In genomic region chr1:182337736-182338571, GRCh38 we compare ENCODE assay signal across 1 cellular context.
A peak's percentile ranks its signal among the peaks of the same experiment; 100 is the strongest.
TF ChIP-seq lines count a peak whose summit lies in the region.

No MANE protein-coding gene starts in this region.

TF ChIP-seq in K562, 482 proteins besides CTCF, POLR2A, EP300 and RAD21 (continued from another document and continues in another):
- peak; percentile 100 for TF ChIP-seq MECOM (CRISPR knock-in tag; IDR thresholded peaks at IDR 0.05)
- TF ChIP-seq, protein P1, sequence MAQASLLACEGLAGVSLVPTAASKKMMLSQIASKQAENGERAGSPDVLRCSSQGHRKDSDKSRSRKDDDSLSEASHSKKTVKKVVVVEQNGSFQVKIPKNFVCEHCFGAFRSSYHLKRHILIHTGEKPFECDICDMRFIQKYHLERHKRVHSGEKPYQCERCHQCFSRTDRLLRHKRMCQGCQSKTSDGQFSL (CRISPR knock-in tag; IDR thresholded peaks at IDR 0.05) = peak; percentile 4; the same call in 1 of the 2 replicates
- TF ChIP-seq, protein P1 (tag; IDR thresholded peaks at IDR 0.05) = no peak
- peak; percentile 72 for TF ChIP-seq ZNF239 (CRISPR knock-in tag; IDR thresholded peaks at IDR 0.05)
- TF ChIP-seq GTF2A2 (tag; IDR thresholded peaks at IDR 0.05) = no peak
- no peak for TF ChIP-seq CBX2 (IDR thresholded peaks at IDR 0.05; ENCODE audit: insufficient read depth, low read length, poor library complexity, severe bottlenecking)
- no peak for TF ChIP-seq ADNP (tag; IDR thresholded peaks at IDR 0.05)
- TF ChIP-seq SMC3 (conservative IDR thresholded peaks at IDR 0.05; ENCODE audit: insufficient read depth, low read depth, low read length) = no peak
- no peak for TF ChIP-seq NFIX (CRISPR knock-in tag; IDR thresholded peaks at IDR 0.05; ENCODE audit: low read depth)
- TF ChIP-seq ZFP91 (CRISPR knock-in tag; IDR thresholded peaks at IDR 0.05) = no peak
- TF ChIP-seq HSF4 (CRISPR knock-in tag; IDR thresholded peaks at IDR 0.05; ENCODE audit: borderline replicate concordance) = no peak
- TF ChIP-seq NCOA1 (IDR thresholded peaks at IDR 0.05; ENCODE audit: low read depth) = peak; percentile 95
- no peak for TF ChIP-seq CEBPZ (IDR thresholded peaks at IDR 0.05; ENCODE audit: borderline replicate concordance, low read depth, low read length)
- no peak for TF ChIP-seq CHD7 (IDR thresholded peaks at IDR 0.05; ENCODE audit: low read depth, low read length)
- peak; percentile 92 for TF ChIP-seq GATA2 (CRISPR knock-in tag; IDR thresholded peaks at IDR 0.05)
- TF ChIP-seq, protein P2, sequence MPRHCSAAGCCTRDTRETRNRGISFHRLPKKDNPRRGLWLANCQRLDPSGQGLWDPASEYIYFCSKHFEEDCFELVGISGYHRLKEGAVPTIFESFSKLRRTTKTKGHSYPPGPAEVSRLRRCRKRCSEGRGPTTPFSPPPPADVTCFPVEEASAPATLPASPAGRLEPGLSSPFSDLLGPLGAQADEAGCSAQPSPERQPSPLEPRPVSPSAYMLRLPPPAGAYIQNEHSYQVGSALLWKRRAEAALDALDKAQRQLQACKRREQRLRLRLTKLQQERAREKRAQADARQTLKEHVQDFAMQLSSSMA (CRISPR knock-in tag; IDR thresholded peaks at IDR 0.05) = no peak
- TF ChIP-seq NBN (IDR thresholded peaks at IDR 0.05; ENCODE audit: low read depth) = peak; percentile 96
- TF ChIP-seq BACH1 (tag; IDR thresholded peaks at IDR 0.05) = peak; percentile 59
- peak; percentile 64; the same call in 1 of the 2 replicates for TF ChIP-seq KLF6 (CRISPR knock-in tag; IDR thresholded peaks at IDR 0.05; ENCODE audit: borderline replicate concordance)
- peak; percentile 46 to 66; a peak in 2 of 4 replicates for TF ChIP-seq UBTF (IDR thresholded peaks at IDR 0.05; ENCODE audit: borderline replicate concordance in 1 of 2, low read depth in 2 of 2, low read length in 2 of 2)
- peak; percentile 69 for TF ChIP-seq ELF1 (tag; IDR thresholded peaks at IDR 0.05)
- TF ChIP-seq, protein P3, sequence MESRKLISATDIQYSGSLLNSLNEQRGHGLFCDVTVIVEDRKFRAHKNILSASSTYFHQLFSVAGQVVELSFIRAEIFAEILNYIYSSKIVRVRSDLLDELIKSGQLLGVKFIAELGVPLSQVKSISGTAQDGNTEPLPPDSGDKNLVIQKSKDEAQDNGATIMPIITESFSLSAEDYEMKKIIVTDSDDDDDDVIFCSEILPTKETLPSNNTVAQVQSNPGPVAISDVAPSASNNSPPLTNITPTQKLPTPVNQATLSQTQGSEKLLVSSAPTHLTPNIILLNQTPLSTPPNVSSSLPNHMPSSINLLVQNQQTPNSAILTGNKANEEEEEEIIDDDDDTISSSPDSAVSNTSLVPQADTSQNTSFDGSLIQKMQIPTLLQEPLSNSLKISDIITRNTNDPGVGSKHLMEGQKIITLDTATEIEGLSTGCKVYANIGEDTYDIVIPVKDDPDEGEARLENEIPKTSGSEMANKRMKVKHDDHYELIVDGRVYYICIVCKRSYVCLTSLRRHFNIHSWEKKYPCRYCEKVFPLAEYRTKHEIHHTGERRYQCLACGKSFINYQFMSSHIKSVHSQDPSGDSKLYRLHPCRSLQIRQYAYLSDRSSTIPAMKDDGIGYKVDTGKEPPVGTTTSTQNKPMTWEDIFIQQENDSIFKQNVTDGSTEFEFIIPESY (CRISPR knock-in tag; IDR thresholded peaks at IDR 0.05) = peak; percentile 64
- TF ChIP-seq RNF219 (CRISPR knock-in tag; IDR thresholded peaks at IDR 0.05) = no peak
- TF ChIP-seq, protein P4, sequence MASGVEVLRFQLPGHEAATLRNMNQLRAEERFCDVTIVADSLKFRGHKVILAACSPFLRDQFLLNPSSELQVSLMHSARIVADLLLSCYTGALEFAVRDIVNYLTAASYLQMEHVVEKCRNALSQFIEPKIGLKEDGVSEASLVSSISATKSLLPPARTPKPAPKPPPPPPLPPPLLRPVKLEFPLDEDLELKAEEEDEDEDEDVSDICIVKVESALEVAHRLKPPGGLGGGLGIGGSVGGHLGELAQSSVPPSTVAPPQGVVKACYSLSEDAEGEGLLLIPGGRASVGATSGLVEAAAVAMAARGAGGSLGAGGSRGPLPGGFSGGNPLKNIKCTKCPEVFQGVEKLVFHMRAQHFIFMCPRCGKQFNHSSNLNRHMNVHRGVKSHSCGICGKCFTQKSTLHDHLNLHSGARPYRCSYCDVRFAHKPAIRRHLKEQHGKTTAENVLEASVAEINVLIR (CRISPR knock-in tag; IDR thresholded peaks at IDR 0.05) = peak; percentile 60; the same call in 1 of the 2 replicates
